In the genomic region with DNA sequence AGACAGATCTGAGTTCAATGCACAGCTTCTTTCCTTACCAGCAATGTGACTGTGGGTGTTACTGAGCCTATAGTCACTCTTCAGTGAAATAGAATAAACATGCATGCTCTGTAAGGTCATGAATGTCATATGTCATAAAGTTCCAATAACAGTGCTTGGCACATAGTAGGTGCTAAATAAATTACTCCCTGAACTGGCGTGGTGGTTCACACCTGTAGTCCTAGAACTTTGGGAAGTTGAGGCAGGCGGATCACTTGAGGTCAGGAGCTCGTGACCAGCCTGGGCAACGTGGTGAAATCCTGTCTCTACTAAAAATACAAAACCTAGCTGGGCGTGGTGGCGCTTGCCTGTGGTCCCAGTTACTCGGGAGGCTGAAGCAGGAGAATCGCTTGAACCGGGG, we compare ENCODE assay signal across 2 cellular contexts.
TF ChIP-seq lines count a peak whose summit lies in the region.

No MANE protein-coding gene starts in this region.

TF ChIP-seq in K562, 482 proteins besides CTCF, POLR2A, EP300 and RAD21:
- TF ChIP-seq SREBF1 (IDR thresholded peaks at IDR 0.05; ENCODE audit: borderline replicate concordance, low read depth, low read length) (no peak), ZNF232 (CRISPR knock-in tag; IDR thresholded peaks at IDR 0.05) (no peak), CSDE1 (IDR thresholded peaks at IDR 0.05) (no peak), TAF9B (IDR thresholded peaks at IDR 0.05; ENCODE audit: partially characterized antibody) (no peak), ZKSCAN1 (IDR thresholded peaks at IDR 0.05; ENCODE audit: low read depth, low read length) (peak; percentile 55; the same call in 1 of the 2 replicates), MYNN (IDR thresholded peaks at IDR 0.05) (no peak), MYNN (CRISPR knock-in tag; IDR thresholded peaks at IDR 0.05) (no peak)
- TF ChIP-seq, protein P1, sequence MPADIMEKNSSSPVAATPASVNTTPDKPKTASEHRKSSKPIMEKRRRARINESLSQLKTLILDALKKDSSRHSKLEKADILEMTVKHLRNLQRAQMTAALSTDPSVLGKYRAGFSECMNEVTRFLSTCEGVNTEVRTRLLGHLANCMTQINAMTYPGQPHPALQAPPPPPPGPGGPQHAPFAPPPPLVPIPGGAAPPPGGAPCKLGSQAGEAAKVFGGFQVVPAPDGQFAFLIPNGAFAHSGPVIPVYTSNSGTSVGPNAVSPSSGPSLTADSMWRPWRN (IDR thresholded peaks at IDR 0.05; ENCODE audit: low read depth) = no peak

TF ChIP-seq in HepG2, 621 proteins besides CTCF, POLR2A, EP300 and RAD21:
- TF ChIP-seq, protein P2, sequence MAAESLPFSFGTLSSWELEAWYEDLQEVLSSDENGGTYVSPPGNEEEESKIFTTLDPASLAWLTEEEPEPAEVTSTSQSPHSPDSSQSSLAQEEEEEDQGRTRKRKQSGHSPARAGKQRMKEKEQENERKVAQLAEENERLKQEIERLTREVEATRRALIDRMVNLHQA (CRISPR knock-in tag; IDR thresholded peaks at IDR 0.05) = no peak
- TF ChIP-seq ZNF567 (CRISPR knock-in tag; IDR thresholded peaks at IDR 0.05; ENCODE audit: borderline replicate concordance) = no peak
